ENCODE assay signal across 26 cellular contexts in genomic region chr4:172245493-172245892, GRCh38.
"Had no signal": no experiment of that assay in that cellular context is flagged by ENCODE, and none has a peak within 500 bp of the region (broad histone marks: within the 10 kb centered on the region; RNA-seq: fewer than 3 reads in every experiment).

No MANE protein-coding gene starts in this region.

- H3K79me2 ChIP-seq: parathyroid adenoma had no signal

- FAIRE-seq: frontal cortex had no signal

- H3K9ac ChIP-seq: parathyroid adenoma had no signal

- H3K4me3 ChIP-seq: adrenal gland, cardiac muscle cell, colonic mucosa, left ventricle myocardium inferior, lung, psoas muscle, smooth muscle cell had no signal

- DNase-seq: activated CD4-positive, alpha-beta T cell treated with anti-CD3 and anti-CD28 coated beads for 36 hours; activated CD4-positive, CD25-positive, alpha-beta regulatory T cell; activated effector memory CD4-positive, alpha-beta T cell treated with Interleukin-2 at 50 U/mL for 16 hours; activated naive CD4-positive, alpha-beta T cell treated with Interleukin-2 at 50 U/mL for 16 hours; adrenal gland; aorta; cerebellar nuclear complex; colonic mucosa; effector CD8-positive, alpha-beta T cell; islet precursor cell; left ventricle myocardium inferior; naive thymus-derived CD8-positive, alpha-beta T cell; nucleus accumbens; psoas muscle; stimulated activated CD4-positive, alpha-beta T cell treated with anti-CD3 and anti-CD28 coated beads, Interleukin-1b, Interleukin-23, amount 100 ng/mL, for 48 hours; stimulated activated CD4-positive, alpha-beta T cell treated with anti-CD3 and anti-CD28 coated beads, Interleukin-4, amount 100 ng/mL, for 4 hours; stimulated activated CD8-positive, alpha-beta memory T cell treated with anti-CD3 and anti-CD28 coated beads, Interleukin-4, amount 100 ng/mL, for 48 hours; stimulated activated naive CD8-positive, alpha-beta T cell treated with anti-CD3 and anti-CD28 coated beads, Interleukin-15, amount 100 ng/mL, for 72 hours; substantia nigra; T-helper 1 cell had no signal

- H3K27ac ChIP-seq: adrenal gland, cardiac muscle cell, colonic mucosa, left ventricle myocardium inferior, parathyroid adenoma, psoas muscle had no signal

- H3K27me3 ChIP-seq: adrenal gland, cardiac muscle cell, colonic mucosa had no signal

- H3K36me3 ChIP-seq: adrenal gland, cardiac muscle cell, colonic mucosa, left ventricle myocardium inferior had no signal

- H2AFZ ChIP-seq: parathyroid adenoma had no signal

- ATAC-seq: activated CD4-positive, alpha-beta T cell treated with anti-CD3 and anti-CD28 coated beads for 36 hours; naive thymus-derived CD8-positive, alpha-beta T cell; psoas muscle; stimulated activated memory B cell treated with anti-CD40 and anti-IgM and Interleukin-4, amounts not matched to agents 10 μg/mL and 1 μg/mL and 100 μg/mL, for 72 hours; stimulated activated naive CD8-positive, alpha-beta T cell treated with anti-CD3 and anti-CD28 coated beads, Interleukin-15, amount 100 ng/mL, for 72 hours had no signal

- H3K4me2 ChIP-seq: smooth muscle cell had no signal

- H3K9me3 ChIP-seq: adrenal gland, colonic mucosa, left ventricle myocardium inferior, psoas muscle had no signal

- H3K4me1 ChIP-seq: adrenal gland, colonic mucosa, left ventricle myocardium inferior, parathyroid adenoma, psoas muscle had no signal
